In the genomic region with DNA sequence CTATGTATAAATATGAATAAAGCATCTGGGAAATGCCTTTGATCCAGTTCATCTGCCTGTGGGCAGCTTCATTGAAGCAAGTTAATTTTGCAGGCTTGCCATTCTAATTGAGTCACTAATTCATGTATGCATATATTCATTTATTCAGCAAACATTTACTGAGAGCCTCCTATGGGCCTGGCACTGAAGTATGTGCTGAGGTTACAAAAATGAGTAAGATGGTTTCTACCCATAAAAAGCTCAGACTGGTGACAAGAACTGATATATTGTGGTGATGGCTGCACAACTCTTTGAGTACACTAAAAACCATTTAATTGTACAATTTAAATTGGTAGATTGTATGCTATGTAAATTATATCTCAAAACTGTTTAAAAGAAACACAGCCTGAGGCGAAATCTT, we compare ENCODE assay signal across 8 cellular contexts. TPM values are rescaled to one million over a fixed set of nuclear protein-coding genes. Genes with fewer than 3 reads are reported as not detected.
A peak's percentile ranks its signal among the peaks of the same experiment; 100 is the strongest.
DNase-seq lines count a peak whose midpoint lies in the region; ATAC-seq, FAIRE-seq and TF ChIP-seq lines count a peak whose summit lies in the region.

No MANE protein-coding gene starts in this region.

- H3K79me2 ChIP-seq in SK-N-SH (ENCODE audit: insufficient read depth) (peaks cover 31% of the 10 kb centered on the region), hepatocyte (peaks cover 34% of the 10 kb centered on the region)

- H4K20me1 ChIP-seq in SK-N-SH (ENCODE audit: insufficient read depth) (no peaks in the 10 kb centered on the region), hepatocyte (ENCODE audit: insufficient read depth, poor library complexity, severe bottlenecking) (no peaks in the 10 kb centered on the region)

- H3K4me1 Mint-ChIP-seq in T-helper 1 cell treated with Interleukin-12 subunit alpha and Interleukin-12 subunit beta and Interleukin-4 antibody, amounts not matched to agents 30 μg/mL and 1 μg/mL, for 36 hours (ENCODE audit: low read depth): peaks cover 46% of the 10 kb centered on the region
- H3K4me1 Mint-ChIP-seq in stimulated activated naive CD8-positive, alpha-beta T cell treated with anti-CD3 and anti-CD28 coated beads, Interleukin-15, amount 100 ng/mL, for 72 hours: peaks cover 79% of the 10 kb centered on the region

- H3K27ac ChIP-seq in SK-N-SH (ENCODE audit: low read depth in 2 of 2, low read length in 1 of 2): peak overlapping the region; percentile 97 to 99
- peak overlapping the region; percentile 98 for H3K27ac ChIP-seq in hepatocyte

- no peaks in the 10 kb centered on the region for H3K9me3 Mint-ChIP-seq in T-helper 1 cell treated with Interleukin-12 subunit alpha and Interleukin-12 subunit beta and Interleukin-4 antibody, amounts not matched to agents 30 μg/mL and 1 μg/mL, for 36 hours
- H3K9me3 Mint-ChIP-seq in stimulated activated naive CD8-positive, alpha-beta T cell treated with anti-CD3 and anti-CD28 coated beads, Interleukin-15, amount 100 ng/mL, for 72 hours: no peaks in the 10 kb centered on the region

- POLR2A ChIA-PET in SK-N-SH (lab: Yijun Ruan, JAX): interaction anchor here (0.6 to 1.4 kb wide), 2 partner anchors 195 to 861 kb away, joined by 6 to 7 read pairs; partner anchors contain the start of gene FRAS1

- peaks cover 4% of the 10 kb centered on the region for H3K27me3 Mint-ChIP-seq in T-helper 1 cell treated with Interleukin-12 subunit alpha and Interleukin-12 subunit beta and Interleukin-4 antibody, amounts not matched to agents 30 μg/mL and 1 μg/mL, for 36 hours (ENCODE audit: low read depth)
- H3K27me3 Mint-ChIP-seq in stimulated activated naive CD8-positive, alpha-beta T cell treated with anti-CD3 and anti-CD28 coated beads, Interleukin-15, amount 100 ng/mL, for 72 hours: no peaks in the 10 kb centered on the region

- H3K27ac Mint-ChIP-seq in T-helper 1 cell treated with Interleukin-12 subunit alpha and Interleukin-12 subunit beta and Interleukin-4 antibody, amounts not matched to agents 30 μg/mL and 1 μg/mL, for 36 hours: peak overlapping the region; percentile 98
- H3K27ac Mint-ChIP-seq in stimulated activated naive CD8-positive, alpha-beta T cell treated with anti-CD3 and anti-CD28 coated beads, Interleukin-15, amount 100 ng/mL, for 72 hours: peak overlapping the region; percentile 100

- DNase-seq in SK-N-SH (no peak), hepatocyte (ENCODE audit: low spot score) (no peak), NCI-H2196 (lab: John Stamatoyannopoulos, UW; ENCODE audit: unreplicated experiment) (no peak), HTR-8/SVneo (ENCODE audit: insufficient read length, low spot score) (no peak), amniotic stem cell (lab: John Stamatoyannopoulos, UW) (no peak)
- DNase-seq in stimulated activated naive CD8-positive, alpha-beta T cell treated with anti-CD3 and anti-CD28 coated beads, Interleukin-15, amount 100 ng/mL, for 72 hours: peak in 1 of 2 donors; percentile 33

- H3K9me3 ChIP-seq in SK-N-SH (no peaks in the 10 kb centered on the region), hepatocyte (ENCODE audit: low read depth) (no peaks in the 10 kb centered on the region)

- H3K36me3 Mint-ChIP-seq in T-helper 1 cell treated with Interleukin-12 subunit alpha and Interleukin-12 subunit beta and Interleukin-4 antibody, amounts not matched to agents 30 μg/mL and 1 μg/mL, for 36 hours (ENCODE audit: low read depth): peaks cover 6% of the 10 kb centered on the region

- H3K36me3 ChIP-seq in SK-N-SH (replicated peaks in 1 of 2; ENCODE audit: control insufficient read depth in 1 of 2, insufficient read depth in 2 of 2, low read length in 1 of 2) (peaks cover 2 to 9% of the 10 kb centered on the region in 2 experiments), hepatocyte (replicated peaks; ENCODE audit: insufficient read depth, low read depth) (no peaks in the 10 kb centered on the region)

- no peak for TF ChIP-seq EP300 in SK-N-SH (IDR thresholded peaks at IDR 0.05; ENCODE audit: borderline replicate concordance in 1 of 2, low read depth in 1 of 2, low read length in 1 of 2)

- FAIRE-seq in HTR-8/SVneo (lab: Jason Lieb, UNC): no peak

- H3K4me3 ChIP-seq in SK-N-SH (ENCODE audit: low read depth in 2 of 2, low read length in 1 of 2): 0 out of 4 replicates have a peak overlapping the region, but pooled peaks of 1 of the 2 experiments have one; percentile 98
- H3K4me3 ChIP-seq in hepatocyte: peak overlapping the region; percentile 5

- H3K9ac ChIP-seq in SK-N-SH: peak overlapping the region; percentile 97

- CTCF ChIA-PET in SK-N-SH (lab: Yijun Ruan, JAX): interaction anchor here (1.0 to 2.7 kb wide), 8 partner anchors 16 to 52 kb away, joined by 3 to 17 read pairs (median 5); partner anchors contain the start of gene CNOT6L

- H3F3A ChIP-seq in SK-N-SH (replicated peaks; ENCODE audit: insufficient read depth): peaks cover 20% of the 10 kb centered on the region

- no peaks in the 10 kb centered on the region for H3K9me2 ChIP-seq in SK-N-SH
- no peaks in the 10 kb centered on the region for H3K9me2 ChIP-seq in hepatocyte (replicated peaks; ENCODE audit: insufficient read depth)

- no peaks in the 10 kb centered on the region; a peak in 2 of 4 replicates for H3K4me1 ChIP-seq in SK-N-SH (ENCODE audit: control insufficient read depth in 1 of 2, insufficient read depth in 2 of 2, low read depth in 1 of 2, low read length in 1 of 2)
- H3K4me1 ChIP-seq in hepatocyte (ENCODE audit: insufficient read depth): peaks cover 7% of the 10 kb centered on the region

- WGBS in SK-N-SH (ENCODE audit: low lambda C conversion rate): 92% methylated on average over 1 of the region's 1 CpG
- 91% methylated on average over 1 of the region's 1 CpG for WGBS in hepatocyte (ENCODE audit: low lambda C conversion rate, missing lambda C conversion rate)

- TF ChIP-seq RAD21 in SK-N-SH (IDR thresholded peaks at IDR 0.05; ENCODE audit: low read length): no peak

- no peak for ATAC-seq in SK-N-SH treated with all-trans-retinoic acid at 6 μM for 48 hours
- ATAC-seq in stimulated activated naive CD8-positive, alpha-beta T cell treated with anti-CD3 and anti-CD28 coated beads, Interleukin-15, amount 100 ng/mL, for 72 hours: peak; percentile 81

- H3K27me3 ChIP-seq in SK-N-SH (ENCODE audit: insufficient read depth): no peaks in the 10 kb centered on the region
- no peaks in the 10 kb centered on the region for H3K27me3 ChIP-seq in hepatocyte

- TF ChIP-seq CTCF in SK-N-SH (IDR thresholded peaks at IDR 0.05) (no peak), hepatocyte (IDR thresholded peaks at IDR 0.05; ENCODE audit: poor library complexity) (no peak)

- peak overlapping the region; percentile 86; the same call in 1 of the 2 replicates for H3K4me2 ChIP-seq in SK-N-SH
- peak overlapping the region; percentile 73 for H3K4me2 ChIP-seq in hepatocyte

- H2AFZ ChIP-seq in SK-N-SH (ENCODE audit: low read depth) (peak overlapping the region; percentile 98), hepatocyte (peak overlapping the region; percentile 72)

- H3K4me3 Mint-ChIP-seq in T-helper 1 cell treated with Interleukin-12 subunit alpha and Interleukin-12 subunit beta and Interleukin-4 antibody, amounts not matched to agents 30 μg/mL and 1 μg/mL, for 36 hours: peak overlapping the region; percentile 96
- H3K4me3 Mint-ChIP-seq in stimulated activated naive CD8-positive, alpha-beta T cell treated with anti-CD3 and anti-CD28 coated beads, Interleukin-15, amount 100 ng/mL, for 72 hours: peak overlapping the region; percentile 88 to 91

TF ChIP-seq in SK-N-SH, 30 proteins besides CTCF, POLR2A, EP300 and RAD21 (continues in another document):
- TF ChIP-seq GATA2 (CRISPR knock-in tag; IDR thresholded peaks at IDR 0.05): no peak
- TF ChIP-seq JUND (IDR thresholded peaks at IDR 0.05): no peak
- no peak for TF ChIP-seq TAF1 (IDR thresholded peaks at IDR 0.05; ENCODE audit: borderline replicate concordance, low read depth, low read length)
- no peak for TF ChIP-seq FOSL2 (IDR thresholded peaks at IDR 0.05; ENCODE audit: borderline replicate concordance, low read depth)
- TF ChIP-seq EZH2phosphoT487 (IDR thresholded peaks at IDR 0.05; ENCODE audit: borderline replicate concordance, low read depth): no peak
- TF ChIP-seq POLR2AphosphoS5 (IDR thresholded peaks at IDR 0.05; ENCODE audit: low read depth, low read length): no peak
- no peak for TF ChIP-seq MXI1 (IDR thresholded peaks at IDR 0.05; ENCODE audit: low read depth, low read length)
- no peak for TF ChIP-seq ELF1 (IDR thresholded peaks at IDR 0.05)

TF ChIP-seq in SK-N-SH treated with all-trans-retinoic acid at 6 μM for 48 hours, 23 proteins besides CTCF, POLR2A, EP300 and RAD21:
- TF ChIP-seq, protein P1, sequence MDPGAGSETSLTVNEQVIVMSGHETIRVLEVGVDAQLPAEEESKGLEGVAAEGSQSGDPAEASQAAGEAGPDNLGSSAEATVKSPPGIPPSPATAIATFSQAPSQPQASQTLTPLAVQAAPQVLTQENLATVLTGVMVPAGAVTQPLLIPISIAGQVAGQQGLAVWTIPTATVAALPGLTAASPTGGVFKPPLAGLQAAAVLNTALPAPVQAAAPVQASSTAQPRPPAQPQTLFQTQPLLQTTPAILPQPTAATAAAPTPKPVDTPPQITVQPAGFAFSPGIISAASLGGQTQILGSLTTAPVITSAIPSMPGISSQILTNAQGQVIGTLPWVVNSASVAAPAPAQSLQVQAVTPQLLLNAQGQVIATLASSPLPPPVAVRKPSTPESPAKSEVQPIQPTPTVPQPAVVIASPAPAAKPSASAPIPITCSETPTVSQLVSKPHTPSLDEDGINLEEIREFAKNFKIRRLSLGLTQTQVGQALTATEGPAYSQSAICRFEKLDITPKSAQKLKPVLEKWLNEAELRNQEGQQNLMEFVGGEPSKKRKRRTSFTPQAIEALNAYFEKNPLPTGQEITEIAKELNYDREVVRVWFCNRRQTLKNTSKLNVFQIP (CRISPR knock-in tag; IDR thresholded peaks at IDR 0.05; ENCODE audit: borderline replicate concordance, low read depth): no peak

RNA-seq across cellular contexts. Expression of gene MRPL1, which starts 1.1 kb away (rescaled TPM):
- 11.0 and 13.0 TPM in 2 replicates for polyA plus RNA-seq in SK-N-SH (2012; rRNA removed)
- 18.3 and 28.8 TPM in 2 replicates for polyA plus RNA-seq in SK-N-SH (2012; cell fraction: cytosol; rRNA removed)
- 3.5 and 6.7 TPM in 2 replicates for polyA plus RNA-seq in SK-N-SH (2012; cell fraction: nucleus; rRNA removed)
- 27.2 and 32.3 TPM in 2 replicates for total RNA-seq in hepatocyte
- polyA plus RNA-seq in hepatocyte: 19.6 and 22.5 TPM in 2 replicates

RNA-seq across cellular contexts. Expression of gene CNOT6L, which starts 42.3 kb away (rescaled TPM):
- polyA plus RNA-seq in SK-N-SH (2012; rRNA removed) (2.3 and 2.8 TPM in 2 replicates), hepatocyte (7.5 and 7.7 TPM in 2 replicates)
- 4.1 and 4.6 TPM in 2 replicates for polyA plus RNA-seq in SK-N-SH (2012; cell fraction: cytosol; rRNA removed)
- polyA plus RNA-seq in SK-N-SH (2012; cell fraction: nucleus; rRNA removed): 4.3 and 5.5 TPM in 2 replicates
- total RNA-seq in hepatocyte: 20.4 and 21.0 TPM in 2 replicates
